1 cellular context compared by ENCODE assay signal in the genomic region with DNA sequence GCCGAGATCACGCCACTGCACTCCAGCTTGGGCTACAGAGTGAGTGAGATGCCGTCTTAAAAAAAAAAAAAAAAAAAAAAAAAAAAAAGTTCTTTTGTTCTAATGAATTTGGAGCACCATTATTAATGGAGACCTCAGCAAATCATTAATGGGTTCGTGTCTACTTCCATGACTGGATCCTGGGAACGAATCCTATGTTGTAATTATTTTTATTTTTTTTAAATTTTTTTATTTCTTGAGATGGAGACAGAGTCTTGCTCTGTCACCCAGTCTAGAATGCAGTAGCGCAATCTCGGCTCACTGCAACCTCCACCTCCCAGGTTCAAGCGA.
TF ChIP-seq lines count a peak whose summit lies in the region.

No MANE protein-coding gene starts in this region.

TF ChIP-seq in H1, 55 proteins besides CTCF, POLR2A, EP300 and RAD21:
- TF ChIP-seq ASH2L (IDR thresholded peaks at IDR 0.05; ENCODE audit: low read length): no peak
- no peak for TF ChIP-seq TAF7 (optimal IDR thresholded peaks at IDR 0.05; ENCODE audit: borderline replicate concordance, low read depth, low read length)
- TF ChIP-seq SUZ12 (IDR thresholded peaks at IDR 0.05; ENCODE audit: low read length): no peak
- TF ChIP-seq GTF2F1 (IDR thresholded peaks at IDR 0.05; ENCODE audit: borderline replicate concordance, low read depth, low read length): no peak
- TF ChIP-seq SIRT6 (IDR thresholded peaks at IDR 0.05; ENCODE audit: low read length): no peak
- TF ChIP-seq CBX5 (IDR thresholded peaks at IDR 0.05; ENCODE audit: low read depth, low read length): no peak
TF ChIP-seq in H1: peak in this region for 0.
